18 cellular contexts compared by ENCODE assay signal in the genomic region with DNA sequence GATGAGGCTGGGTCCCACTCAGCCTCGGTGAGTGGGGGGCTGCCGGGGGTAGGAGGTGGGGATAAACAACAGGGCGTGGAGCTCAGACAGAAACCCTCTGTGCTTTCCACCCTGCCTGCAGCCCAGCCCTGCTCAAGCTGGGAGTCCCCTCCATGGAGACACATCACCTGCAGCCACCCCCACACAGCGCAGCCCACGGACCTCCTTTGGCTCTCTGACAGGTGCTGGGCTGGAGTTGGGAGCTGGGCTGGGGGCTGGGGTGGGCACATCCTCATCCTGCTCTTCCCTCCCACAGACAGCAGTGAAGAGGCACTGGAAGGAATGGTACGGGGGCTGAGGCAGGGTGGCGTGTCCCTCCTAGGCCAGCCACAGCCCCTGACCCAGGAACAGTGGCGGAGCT. TPM values are rescaled to one million over a fixed set of nuclear protein-coding genes. Genes with fewer than 3 reads are reported as not detected.
DNase-seq lines count a peak whose midpoint lies in the region; TF ChIP-seq lines count a peak whose summit lies in the region.
"Had no signal": no experiment of that assay in that cellular context is flagged by ENCODE, and none has a peak within 500 bp of the region (broad histone marks: within the 10 kb centered on the region; RNA-seq: fewer than 3 reads in every experiment).

No MANE protein-coding gene starts in this region.

- H2AFZ ChIP-seq in osteoblast (ENCODE audit: low read length): no peak overlapping the region
- H2AFZ ChIP-seq: GM23338 had no signal

- no peaks in the 10 kb centered on the region for H3K4me1 ChIP-seq in HEK293 (ENCODE audit: control insufficient read depth, insufficient read depth, low read length)
- no peaks in the 10 kb centered on the region for H3K4me1 ChIP-seq in osteoblast (ENCODE audit: insufficient read depth, low read length)
- H3K4me1 ChIP-seq: Caco-2 had no signal

- TF ChIP-seq CTCF in HEK293 (tag by site-specific recombination; IDR thresholded peaks at IDR 0.05): no peak
- TF ChIP-seq CTCF in osteoblast (IDR thresholded peaks at IDR 0.05; ENCODE audit: extremely low read depth, low read depth, low read length): no peak

- POLR2A ChIA-PET in HEK293 (lab: Yijun Ruan, JAX): interaction anchor here (2.7 kb wide), 1 partner anchor 46 kb away, joined by 16 read pairs; a partner anchor contains a TSS
- POLR2A ChIA-PET in HEK293T (lab: Yijun Ruan, JAX): interaction anchor here (2.8 kb wide), 1 partner anchor 19 kb away, joined by 8 read pairs; a partner anchor contains a TSS

- H3K27ac ChIP-seq in HEK293 (ENCODE audit: extremely low read depth, low read depth, low read length) (no peak overlapping the region), osteoblast (ENCODE audit: low read depth, low read length) (no peak overlapping the region)
- H3K27ac ChIP-seq: 22Rv1, BLaER1, C4-2B had no signal

- H3K36me3 ChIP-seq in HEK293 (ENCODE audit: control insufficient read depth in 2 of 2, insufficient read depth in 1 of 2, low read length in 2 of 2) (no peaks in the 10 kb centered on the region), osteoblast (ENCODE audit: insufficient read depth, low read length) (no peaks in the 10 kb centered on the region)
- H3K36me3 ChIP-seq: BLaER1 had no signal

- no peaks in the 10 kb centered on the region for H3K79me2 ChIP-seq in osteoblast (ENCODE audit: insufficient read depth, low read length)

- DNase-seq in islet precursor cell: peak; percentile 37
- DNase-seq in osteoblast (ENCODE audit: insufficient read length, low spot score, missing footprints): peak; percentile 66
- no peak for DNase-seq in stimulated activated naive CD4-positive, alpha-beta T cell (lab: John Stamatoyannopoulos, UW)
- no peak for DNase-seq in HEK293T (ENCODE audit: extremely low spot score)
- DNase-seq in OCI-M2 (lab: John Stamatoyannopoulos, UW; ENCODE audit: unreplicated experiment): no peak
- DNase-seq: Caco-2; CD4-positive, CD25-positive, alpha-beta regulatory T cell; CD8-positive, alpha-beta T cell; DMS153; DND-41; H9 had no signal

- H3K9me3 ChIP-seq in HEK293 (ENCODE audit: control insufficient read depth, insufficient read depth, low read depth, low read length) (no peaks in the 10 kb centered on the region), osteoblast (ENCODE audit: low read depth, low read length) (no peaks in the 10 kb centered on the region)
- H3K9me3 ChIP-seq: BLaER1, Caco-2 had no signal

- no peaks in the 10 kb centered on the region for H4K20me1 ChIP-seq in osteoblast (ENCODE audit: insufficient read depth, low read length)
- H4K20me1 ChIP-seq: BLaER1 had no signal

- no peak overlapping the region for H3K4me3 ChIP-seq in HEK293 (ENCODE audit: low read depth, low read length)
- H3K4me3 ChIP-seq in osteoblast (ENCODE audit: insufficient read depth, low read length): no peak overlapping the region
- H3K4me3 ChIP-seq: BLaER1, GM23338 had no signal

- CTCF ChIA-PET in HEK293 (lab: Yijun Ruan, JAX) (interaction anchor here (0.6 to 4.1 kb wide), 4 partner anchors 12 to 203 kb away, joined by 3 to 32 read pairs (median 4); a partner anchor contains a TSS), HEK293T (lab: Yijun Ruan, JAX) (no interaction called here)

- H3K4me2 ChIP-seq in osteoblast (ENCODE audit: insufficient read depth, low read length): no peak overlapping the region
- H3K4me2 ChIP-seq: BLaER1, GM23338 had no signal

- H3K27me3 ChIP-seq in osteoblast (ENCODE audit: insufficient read depth, low read length): peaks cover 8% of the 10 kb centered on the region
- H3K27me3 ChIP-seq: BLaER1 had no signal

TF ChIP-seq in HEK293, 187 proteins besides CTCF, POLR2A, EP300 and RAD21:
- TF ChIP-seq EGR2 (tag by site-specific recombination; IDR thresholded peaks at IDR 0.05; ENCODE audit: low read depth) (peak; percentile 69; the same call in 1 of the 2 replicates), ZFHX2 (tag by site-specific recombination; conservative IDR thresholded peaks at IDR 0.05) (peak; percentile 70), ZNF223 (tag by site-specific recombination; IDR thresholded peaks at IDR 0.05) (no peak)

TF ChIP-seq in HEK293T, 16 proteins besides CTCF, POLR2A, EP300 and RAD21:
- TF ChIP-seq, protein P1, sequence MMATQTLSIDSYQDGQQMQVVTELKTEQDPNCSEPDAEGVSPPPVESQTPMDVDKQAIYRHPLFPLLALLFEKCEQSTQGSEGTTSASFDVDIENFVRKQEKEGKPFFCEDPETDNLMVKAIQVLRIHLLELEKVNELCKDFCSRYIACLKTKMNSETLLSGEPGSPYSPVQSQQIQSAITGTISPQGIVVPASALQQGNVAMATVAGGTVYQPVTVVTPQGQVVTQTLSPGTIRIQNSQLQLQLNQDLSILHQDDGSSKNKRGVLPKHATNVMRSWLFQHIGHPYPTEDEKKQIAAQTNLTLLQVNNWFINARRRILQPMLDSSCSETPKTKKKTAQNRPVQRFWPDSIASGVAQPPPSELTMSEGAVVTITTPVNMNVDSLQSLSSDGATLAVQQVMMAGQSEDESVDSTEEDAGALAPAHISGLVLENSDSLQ (IDR thresholded peaks at IDR 0.05): no peak
- TF ChIP-seq SP1 (IDR thresholded peaks at IDR 0.05) (no peak), ARNT (IDR thresholded peaks at IDR 0.05) (no peak), BHLHE40 (IDR thresholded peaks at IDR 0.05; ENCODE audit: borderline replicate concordance) (no peak), SUZ12 (IDR thresholded peaks at IDR 0.05) (no peak), FOXK2 (IDR thresholded peaks at IDR 0.05) (no peak), HDGF (IDR thresholded peaks at IDR 0.05; ENCODE audit: borderline replicate concordance) (no peak), TARDBP (IDR thresholded peaks at IDR 0.05) (no peak), CTBP1 (IDR thresholded peaks at IDR 0.05; ENCODE audit: borderline replicate concordance) (no peak), NFRKB (IDR thresholded peaks at IDR 0.05) (no peak), FOXM1 (IDR thresholded peaks at IDR 0.05; ENCODE audit: borderline replicate concordance) (no peak), LEF1 (IDR thresholded peaks at IDR 0.05; ENCODE audit: borderline replicate concordance) (no peak), ZNF384 (IDR thresholded peaks at IDR 0.05) (no peak), ELF4 (IDR thresholded peaks at IDR 0.05) (no peak)
TF ChIP-seq in HEK293T: peak in this region for 0.

RNA-seq across cellular contexts. Expression of a gene that starts 1.9 kb away (rescaled TPM):
- not detected in 2 replicates for total RNA-seq in osteoblast
- total RNA-seq: B cell; CD4-positive, CD25-positive, alpha-beta regulatory T cell; CD8-positive, alpha-beta T cell; GM23338; H4; H9 had no signal

RNA-seq across cellular contexts. Expression of a gene that starts 11.2 kb away (rescaled TPM):
- under 0.01 TPM in 1 of 2 replicates, not detected in the other for total RNA-seq in osteoblast
- total RNA-seq: H4 had no signal

RNA-seq across cellular contexts. Expression of a gene that starts 16.8 kb away (rescaled TPM):
- total RNA-seq in osteoblast: not detected in 2 replicates
- total RNA-seq: B cell; CD4-positive, CD25-positive, alpha-beta regulatory T cell; CD8-positive, alpha-beta T cell; GM23338; H4; H9 had no signal

RNA-seq across cellular contexts. Expression of a gene that starts 18.8 kb away (rescaled TPM):
- total RNA-seq in osteoblast: 21.2 and 29.0 TPM in 2 replicates

RNA-seq across cellular contexts. Expression of a gene that starts 19.7 kb away (rescaled TPM):
- not detected in 2 replicates for total RNA-seq in osteoblast
- total RNA-seq: B cell; Caco-2; CD4-positive, CD25-positive, alpha-beta regulatory T cell; CD8-positive, alpha-beta T cell; GM23338; H4; H9 had no signal

Comparison
In these comparisons a context has a peak if more than half of its experiments do, and no peak if none do; other contexts are left out.
1. DNase-seq: peak in islet precursor cell (single experiment) and osteoblast (single experiment); none in stimulated activated naive CD4-positive, alpha-beta T cell (0 of 6), HEK293T (single experiment) and OCI-M2 (single experiment).